Comparison of ENCODE assay signal across 2 cellular contexts in genomic region chr12:104263026-104263425, GRCh38.
TF ChIP-seq lines count a peak whose summit lies in the region.

No MANE protein-coding gene starts in this region.

TF ChIP-seq in A549, 52 proteins besides CTCF, POLR2A, EP300 and RAD21:
- TF ChIP-seq SREBF2 (IDR thresholded peaks at IDR 0.05) = no peak
- TF ChIP-seq ZC3H11A (IDR thresholded peaks at IDR 0.05) = no peak
- TF ChIP-seq MAFK (IDR thresholded peaks at IDR 0.05; ENCODE audit: partially characterized antibody) = no peak
- no peak for TF ChIP-seq FOXS1 (CRISPR knock-in tag; IDR thresholded peaks at IDR 0.05)
- no peak for TF ChIP-seq MAZ (IDR thresholded peaks at IDR 0.05; ENCODE audit: borderline replicate concordance, low read depth, low read length)
- TF ChIP-seq ZNF302 (CRISPR knock-in tag; IDR thresholded peaks at IDR 0.05) = no peak
- TF ChIP-seq GATA3 (IDR thresholded peaks at IDR 0.05; ENCODE audit: borderline replicate concordance) = no peak
- TF ChIP-seq NPAS2 (CRISPR knock-in tag; IDR thresholded peaks at IDR 0.05; ENCODE audit: borderline replicate concordance) = no peak
- TF ChIP-seq CHD4 (IDR thresholded peaks at IDR 0.05; ENCODE audit: borderline replicate concordance) = no peak

TF ChIP-seq in GM23338, 12 proteins besides CTCF, POLR2A, EP300 and RAD21:
- no peak for TF ChIP-seq EZH2phosphoT487 (IDR thresholded peaks at IDR 0.05; ENCODE audit: unreplicated experiment)
- TF ChIP-seq, protein P1, sequence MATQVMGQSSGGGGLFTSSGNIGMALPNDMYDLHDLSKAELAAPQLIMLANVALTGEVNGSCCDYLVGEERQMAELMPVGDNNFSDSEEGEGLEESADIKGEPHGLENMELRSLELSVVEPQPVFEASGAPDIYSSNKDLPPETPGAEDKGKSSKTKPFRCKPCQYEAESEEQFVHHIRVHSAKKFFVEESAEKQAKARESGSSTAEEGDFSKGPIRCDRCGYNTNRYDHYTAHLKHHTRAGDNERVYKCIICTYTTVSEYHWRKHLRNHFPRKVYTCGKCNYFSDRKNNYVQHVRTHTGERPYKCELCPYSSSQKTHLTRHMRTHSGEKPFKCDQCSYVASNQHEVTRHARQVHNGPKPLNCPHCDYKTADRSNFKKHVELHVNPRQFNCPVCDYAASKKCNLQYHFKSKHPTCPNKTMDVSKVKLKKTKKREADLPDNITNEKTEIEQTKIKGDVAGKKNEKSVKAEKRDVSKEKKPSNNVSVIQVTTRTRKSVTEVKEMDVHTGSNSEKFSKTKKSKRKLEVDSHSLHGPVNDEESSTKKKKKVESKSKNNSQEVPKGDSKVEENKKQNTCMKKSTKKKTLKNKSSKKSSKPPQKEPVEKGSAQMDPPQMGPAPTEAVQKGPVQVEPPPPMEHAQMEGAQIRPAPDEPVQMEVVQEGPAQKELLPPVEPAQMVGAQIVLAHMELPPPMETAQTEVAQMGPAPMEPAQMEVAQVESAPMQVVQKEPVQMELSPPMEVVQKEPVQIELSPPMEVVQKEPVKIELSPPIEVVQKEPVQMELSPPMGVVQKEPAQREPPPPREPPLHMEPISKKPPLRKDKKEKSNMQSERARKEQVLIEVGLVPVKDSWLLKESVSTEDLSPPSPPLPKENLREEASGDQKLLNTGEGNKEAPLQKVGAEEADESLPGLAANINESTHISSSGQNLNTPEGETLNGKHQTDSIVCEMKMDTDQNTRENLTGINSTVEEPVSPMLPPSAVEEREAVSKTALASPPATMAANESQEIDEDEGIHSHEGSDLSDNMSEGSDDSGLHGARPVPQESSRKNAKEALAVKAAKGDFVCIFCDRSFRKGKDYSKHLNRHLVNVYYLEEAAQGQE (IDR thresholded peaks at IDR 0.05; ENCODE audit: unreplicated experiment) = no peak
- TF ChIP-seq JUNB (IDR thresholded peaks at IDR 0.05; ENCODE audit: unreplicated experiment) = no peak
- no peak for TF ChIP-seq NANOG (IDR thresholded peaks at IDR 0.05; ENCODE audit: borderline replicate concordance)
- no peak for TF ChIP-seq STAT1 (IDR thresholded peaks at IDR 0.05; ENCODE audit: unreplicated experiment)
- TF ChIP-seq POLR2AphosphoS5 (IDR thresholded peaks at IDR 0.05; ENCODE audit: low read depth) = no peak
- TF ChIP-seq ZNF462 (CRISPR knock-in tag; IDR thresholded peaks at IDR 0.05) = no peak
- no peak for TF ChIP-seq ETS1 (IDR thresholded peaks at IDR 0.05)
